In the genomic region with DNA sequence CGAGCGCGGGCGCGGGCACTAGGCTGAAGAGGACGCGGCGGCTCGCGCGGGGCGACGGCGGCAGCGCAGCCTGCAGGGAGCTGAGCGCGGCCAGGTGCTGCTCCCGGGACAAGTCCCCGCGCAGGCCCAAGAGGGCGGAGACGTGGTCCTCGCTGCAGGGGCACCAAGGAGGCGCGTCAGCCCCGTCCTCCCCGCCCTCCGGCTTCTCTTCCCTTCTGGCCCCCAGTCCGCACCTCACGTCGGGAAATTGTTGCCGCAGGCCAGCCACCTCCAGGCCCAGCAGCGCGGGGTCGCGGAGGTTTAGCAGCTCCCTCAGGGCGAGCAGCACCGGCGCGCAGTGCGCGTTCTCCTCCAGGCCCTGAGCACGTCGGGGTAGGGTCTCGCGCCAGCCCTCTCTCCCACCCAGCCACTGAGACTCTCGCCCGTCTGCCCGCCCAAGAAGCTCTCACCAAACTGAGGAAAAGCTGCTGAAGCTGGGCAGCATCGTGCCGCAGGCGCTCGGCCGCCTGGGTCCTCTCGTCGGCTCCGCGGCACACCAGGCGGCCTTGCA, we compare ENCODE assay signal across 8 cellular contexts. TPM values are rescaled to one million over a fixed set of nuclear protein-coding genes. Genes with fewer than 3 reads are reported as not detected.
DNase-seq lines count a peak whose midpoint lies in the region; ATAC-seq and TF ChIP-seq lines count a peak whose summit lies in the region.

No MANE protein-coding gene starts in this region.

- intact Hi-C loops in adrenal gland (cut with DNase I) = no loop called here

- DNase-seq in adrenal gland (no peak), kidney epithelial cell (ENCODE audit: low read depth) (no peak), suprapubic skin (ENCODE audit: low spot score in 2 of 2) (no peak), AG08395 (ENCODE audit: low spot score) (no peak), SIG-M5 treated with dmso at 0.1 percent for 504 hours (lab: John Stamatoyannopoulos, UW; ENCODE audit: unreplicated experiment) (no peak)

- H4K20me1 ChIP-seq in DOHH2 (ENCODE audit: control insufficient read depth, insufficient read depth, low read depth, low read length) = peaks cover 3% of the 10 kb centered on the region; the same call in 1 of the 2 replicates

- H3K9me2 ChIP-seq in DOHH2 (replicated peaks; ENCODE audit: control insufficient read depth, low read length) = no peaks in the 10 kb centered on the region

- H3K27ac ChIP-seq in DOHH2 (ENCODE audit: low read depth, low read length) = no peak overlapping the region
- peak overlapping the region; percentile 65 to 99 (median 99) for H3K27ac ChIP-seq in adrenal gland
- H3K27ac ChIP-seq in suprapubic skin = peak overlapping the region; percentile 96

- 0 out of 2 replicates have a peak, but pooled peaks cover 8% of the 10 kb centered on the region for H3K79me2 ChIP-seq in DOHH2 (ENCODE audit: control insufficient read depth, low read length)

- no peak for TF ChIP-seq EP300 in suprapubic skin (IDR thresholded peaks at IDR 0.05)

- no peaks in the 10 kb centered on the region for H3F3A ChIP-seq in DOHH2 (ENCODE audit: control insufficient read depth, insufficient read depth)

- H3K4me2 ChIP-seq in DOHH2 (ENCODE audit: low read length) = peak overlapping the region; percentile 98

- H3K27me3 ChIP-seq in DOHH2 (ENCODE audit: control insufficient read depth, low read length) (peaks cover 24% of the 10 kb centered on the region), adrenal gland (no peaks in the 10 kb centered on the region), kidney epithelial cell (ENCODE audit: control insufficient read depth, insufficient read depth, low read length) (peaks cover 6% of the 10 kb centered on the region), suprapubic skin (no peaks in the 10 kb centered on the region)

- TF ChIP-seq CTCF in DOHH2 (IDR thresholded peaks at IDR 0.05; ENCODE audit: low read depth, low read length, poor library complexity, severe bottlenecking) = no peak
- no peak for TF ChIP-seq CTCF in adrenal gland (IDR thresholded peaks at IDR 0.05)
- TF ChIP-seq CTCF in kidney epithelial cell (IDR thresholded peaks at IDR 0.05; ENCODE audit: insufficient read depth, low read length, poor library complexity, severe bottlenecking) = no peak
- no peak for TF ChIP-seq CTCF in suprapubic skin (IDR thresholded peaks at IDR 0.05)

- no peaks in the 10 kb centered on the region for H3K36me3 ChIP-seq in DOHH2 (ENCODE audit: control insufficient read depth, low read length)
- no peaks in the 10 kb centered on the region for H3K36me3 ChIP-seq in adrenal gland (replicated peaks in 1 of 2)
- no peaks in the 10 kb centered on the region for H3K36me3 ChIP-seq in kidney epithelial cell (ENCODE audit: control insufficient read depth, insufficient read depth, low read length)
- no peaks in the 10 kb centered on the region for H3K36me3 ChIP-seq in suprapubic skin

- H3K4me1 ChIP-seq in DOHH2 (ENCODE audit: control insufficient read depth, low read length) (peaks cover 29% of the 10 kb centered on the region), adrenal gland (replicated peaks in 1 of 2) (peaks cover 29 to 44% of the 10 kb centered on the region in 2 donors), suprapubic skin (peaks cover 31% of the 10 kb centered on the region)

- WGBS in adrenal gland, 4 donors = 4 to 12% (median 11%) methylated on average over 17 to 59 of the region's 59 CpGs; no CpG with 5 or more reads in 1 of the 4 donors
- 2% methylated on average over 19 of the region's 59 CpGs for WGBS in suprapubic skin

- H3K9me3 ChIP-seq in DOHH2 (ENCODE audit: control insufficient read depth, insufficient read depth, low read length) (no peaks in the 10 kb centered on the region), adrenal gland (replicated peaks in 1 of 3) (no peaks in the 10 kb centered on the region), suprapubic skin (no peaks in the 10 kb centered on the region)

- peak; percentile 10 for ATAC-seq in HG02973 (IDR thresholded peaks at IDR 0.05; ENCODE audit: unreplicated experiment)
- no peak for ATAC-seq in GM21447 (IDR thresholded peaks at IDR 0.05; ENCODE audit: unreplicated experiment)

- H3K4me3 ChIP-seq in DOHH2 (ENCODE audit: low read length) (peak overlapping the region; percentile 88), adrenal gland (peak overlapping the region in 2 of 4 donors; percentile 74 to 82), kidney epithelial cell (ENCODE audit: low read depth, low read length) (peak overlapping the region; percentile 63), suprapubic skin (peak overlapping the region; percentile 72)

- no peak for TF ChIP-seq POLR2A in adrenal gland (IDR thresholded peaks at IDR 0.05)
- no peak for TF ChIP-seq POLR2A in suprapubic skin (IDR thresholded peaks at IDR 0.05)

RNA-seq across cellular contexts. Expression of a gene that starts 0.8 kb away (rescaled TPM):
- total RNA-seq in adrenal gland = 100 to 1,000 TPM in 1 of 8 donors, 10 to 100 TPM in 7; 17.1 to 107 (median 49.8) TPM
- 100 to 1,000 TPM in 2 of 3 donors, 10 to 100 TPM in 1; 12.6 to 237 (median 112) TPM for polyA plus RNA-seq in adrenal gland
- total RNA-seq in kidney epithelial cell = 10.8 and 16.0 TPM in 2 replicates
- total RNA-seq in suprapubic skin = 10 to 100 TPM; 14.2 to 30.0 (median 17.3) TPM

RNA-seq across cellular contexts. Expression of a gene that starts 5.4 kb away (rescaled TPM):
- total RNA-seq in adrenal gland = 10 to 100 TPM in 5 of 8 donors, 1 to 10 TPM in 3; 3.2 to 27.2 (median 11.8) TPM
- 10 to 100 TPM in 2 of 3 donors, under 1 TPM in 1; 0.71 to 26.7 (median 19.9) TPM for polyA plus RNA-seq in adrenal gland
- total RNA-seq in kidney epithelial cell = 0.21 and 0.25 TPM in 2 replicates
- 1 to 10 TPM in 3 of 4 donors, under 1 TPM in 1; 0.45 to 2.0 (median 1.9) TPM for total RNA-seq in suprapubic skin

RNA-seq across cellular contexts. Expression of a gene that starts 7.4 kb away (rescaled TPM):
- total RNA-seq in adrenal gland (100 to 1,000 TPM in 1 of 8 donors, 10 to 100 TPM in 7; 48.2 to 122 (median 70.4) TPM), kidney epithelial cell (84.9 and 109 TPM in 2 replicates), suprapubic skin (100 to 1,000 TPM in 1 of 4 donors, 10 to 100 TPM in 3; 92.6 to 106 (median 96.8) TPM)
- 10 to 100 TPM; 44.4 to 81.0 (median 77.3) TPM for polyA plus RNA-seq in adrenal gland

RNA-seq across cellular contexts. Expression of a gene that starts 14.2 kb away (rescaled TPM):
- total RNA-seq in adrenal gland = 100 to 1,000 TPM in 5 of 8 donors, 10 to 100 TPM in 3; 43.1 to 162 (median 110) TPM
- polyA plus RNA-seq in adrenal gland = 100 to 1,000 TPM in 2 of 3 donors, 10 to 100 TPM in 1; 58.3 to 168 (median 150) TPM
- total RNA-seq in kidney epithelial cell = 23.9 and 28.3 TPM in 2 replicates
- 100 to 1,000 TPM in 2 of 4 donors, 10 to 100 TPM in 2; 64.3 to 116 (median 90.5) TPM for total RNA-seq in suprapubic skin

RNA-seq across cellular contexts. Expression of a gene that starts 14.4 kb away (rescaled TPM):
- 1 to 10 TPM in 7 of 8 donors, under 1 TPM in 1; 0.66 to 5.4 (median 1.8) TPM for total RNA-seq in adrenal gland
- polyA plus RNA-seq in adrenal gland = 1 to 10 TPM in 2 of 3 donors, under 1 TPM in 1; 0.18 to 7.0 (median 4.6) TPM
- 5.2 and 5.9 TPM in 2 replicates for total RNA-seq in kidney epithelial cell
- 10 to 100 TPM; 48.0 to 77.6 (median 56.7) TPM for total RNA-seq in suprapubic skin
